11 cellular contexts compared by ENCODE assay signal in genomic region chr5:115419794-115420585, GRCh38.
A peak's percentile ranks its signal among the peaks of the same experiment; 100 is the strongest.
DNase-seq lines count a peak whose midpoint lies in the region; ATAC-seq, FAIRE-seq and TF ChIP-seq lines count a peak whose summit lies in the region.
"Had no signal": no experiment of that assay in that cellular context is flagged by ENCODE, and none has a peak within 500 bp of the region (broad histone marks: within the 10 kb centered on the region; RNA-seq: fewer than 3 reads in every experiment).

No MANE protein-coding gene starts in this region.

- H3K36me3 ChIP-seq in ACC112 (ENCODE audit: insufficient read depth, low read length) (no peaks in the 10 kb centered on the region), astrocyte (ENCODE audit: insufficient read depth, low read length) (no peaks in the 10 kb centered on the region), ascending aorta (no peaks in the 10 kb centered on the region)
- H3K36me3 ChIP-seq: heart left ventricle, right lobe of liver had no signal

- no peaks in the 10 kb centered on the region for H3K79me2 ChIP-seq in ACC112 (ENCODE audit: control insufficient read depth, insufficient read depth, low read length, unreplicated experiment)
- H3K79me2 ChIP-seq in astrocyte (ENCODE audit: insufficient read depth, low read length) = no peaks in the 10 kb centered on the region

- peaks cover 61% of the 10 kb centered on the region for H3K4me1 ChIP-seq in ACC112 (ENCODE audit: control insufficient read depth, insufficient read depth, low read length, unreplicated experiment)
- peaks cover 19% of the 10 kb centered on the region for H3K4me1 ChIP-seq in astrocyte (ENCODE audit: insufficient read depth, low read length)
- H3K4me1 ChIP-seq in ascending aorta = no peaks in the 10 kb centered on the region
- H3K4me1 ChIP-seq: right lobe of liver had no signal

- H3K9me3 ChIP-seq in astrocyte (ENCODE audit: insufficient read depth, low read depth, low read length) (no peaks in the 10 kb centered on the region), ascending aorta (no peaks in the 10 kb centered on the region)
- H3K9me3 ChIP-seq: heart left ventricle, right lobe of liver had no signal

- H2AFZ ChIP-seq in ACC112 (ENCODE audit: low read length, unreplicated experiment) = peak overlapping the region; percentile 55
- H2AFZ ChIP-seq in astrocyte (ENCODE audit: low read depth, low read length) = no peak overlapping the region

- peak overlapping the region; percentile 53 for H3K4me2 ChIP-seq in astrocyte (ENCODE audit: low read length)

- no peaks in the 10 kb centered on the region for H4K20me1 ChIP-seq in astrocyte (ENCODE audit: insufficient read depth, low read length)

- H3K27ac ChIP-seq in ACC112 (ENCODE audit: low read depth, low read length) = peak overlapping the region; percentile 84
- H3K27ac ChIP-seq in astrocyte (ENCODE audit: low read depth, low read length) = peak overlapping the region; percentile 28
- H3K27ac ChIP-seq in ascending aorta = no peak overlapping the region
- H3K27ac ChIP-seq: right lobe of liver had no signal

- H3K4me3 ChIP-seq in ACC112 (ENCODE audit: low read depth, low read length) = peak overlapping the region; percentile 46; the same call in 1 of the 2 replicates
- H3K4me3 ChIP-seq in astrocyte (ENCODE audit: insufficient read depth, low read depth, low read length) = no peak overlapping the region
- no peak overlapping the region for H3K4me3 ChIP-seq in ascending aorta
- H3K4me3 ChIP-seq: heart left ventricle, right lobe of liver had no signal

- FAIRE-seq in astrocyte (lab: Jason Lieb, UNC) = peak; percentile 93

- H3K4me1 Mint-ChIP-seq in astrocyte (ENCODE audit: low read depth, unreplicated experiment) (peaks cover 22% of the 10 kb centered on the region), natural killer cell (no peaks in the 10 kb centered on the region)

- H3K36me3 Mint-ChIP-seq in astrocyte (ENCODE audit: low read depth, unreplicated experiment) (no peaks in the 10 kb centered on the region), natural killer cell (no peaks in the 10 kb centered on the region)

- H3K9ac ChIP-seq in astrocyte (ENCODE audit: low read length) = no peak overlapping the region

- H3K4me3 Mint-ChIP-seq in astrocyte (ENCODE audit: unreplicated experiment) (no peak overlapping the region), natural killer cell (no peak overlapping the region)

- H3K27ac Mint-ChIP-seq in astrocyte (ENCODE audit: unreplicated experiment) = peak overlapping the region; percentile 76
- H3K27ac Mint-ChIP-seq in natural killer cell = no peak overlapping the region
- H3K27ac Mint-ChIP-seq: activated T-helper 2 cell treated with anti-CD3 and anti-CD28 coated beads, Interferon-gamma antibody, Interleukin-2, Interleukin-4, amounts not matched to agents 10 μg/mL and 5 μg/mL and 100 μg/mL, durations not matched to agents 14 hours and 24 hours and 36 hours had no signal

- DNase-seq in HT1080 (ENCODE audit: low read depth) (peak; percentile 98), astrocyte (ENCODE audit: low read depth) (peak; percentile 97), iris pigment epithelial cell (ENCODE audit: low read depth) (peak; percentile 96), ascending aorta (ENCODE audit: low spot score in 2 of 2) (no peak), SK-N-DZ (ENCODE audit: low spot score) (no peak), natural killer cell (no peak)
- DNase-seq: right lobe of liver had no signal

- ATAC-seq in HG03469 (IDR thresholded peaks at IDR 0.05; ENCODE audit: unreplicated experiment) (no peak), natural killer cell (no peak)

- H3K27me3 Mint-ChIP-seq in astrocyte (ENCODE audit: low read depth, unreplicated experiment) (no peaks in the 10 kb centered on the region), natural killer cell (ENCODE audit: low read depth in 2 of 2) (peaks cover 3 to 8% of the 10 kb centered on the region in 2 donors)

- no peak for TF ChIP-seq CTCF in astrocyte (IDR thresholded peaks at IDR 0.05; ENCODE audit: insufficient read depth, low read depth, low read length)
- no peak for TF ChIP-seq CTCF in ascending aorta (IDR thresholded peaks at IDR 0.05)
- TF ChIP-seq CTCF in natural killer cell (IDR thresholded peaks at IDR 0.05) = no peak

- H3K27me3 ChIP-seq in ACC112 (ENCODE audit: insufficient read depth, low read length) (no peaks in the 10 kb centered on the region), astrocyte (ENCODE audit: insufficient read depth, low read length) (no peaks in the 10 kb centered on the region), ascending aorta (no peaks in the 10 kb centered on the region)
- H3K27me3 ChIP-seq: heart left ventricle, right lobe of liver had no signal

- H3K9me3 Mint-ChIP-seq in astrocyte (ENCODE audit: unreplicated experiment) (no peaks in the 10 kb centered on the region), natural killer cell (no peaks in the 10 kb centered on the region)
- H3K9me3 Mint-ChIP-seq: activated T-helper 2 cell treated with anti-CD3 and anti-CD28 coated beads, Interferon-gamma antibody, Interleukin-2, Interleukin-4, amounts not matched to agents 10 μg/mL and 5 μg/mL and 100 μg/mL, durations not matched to agents 14 hours and 24 hours and 36 hours had no signal

- intact Hi-C loops in ascending aorta (cut with DNase I) (no loop called here), natural killer cell (cut with micrococcal nuclease) (no loop called here)

Comparison
In these comparisons a context has a peak if more than half of its experiments do, and no peak if none do; other contexts are left out.
1. H3K27ac ChIP-seq: peak in ACC112 (single experiment) and astrocyte (single experiment); none in ascending aorta (0 of 2).
2. DNase-seq: peak in HT1080 (single experiment), astrocyte (single experiment) and iris pigment epithelial cell (single experiment); none in ascending aorta (0 of 2), SK-N-DZ (single experiment) and natural killer cell (single experiment).